1 cellular context compared by ENCODE assay signal in the genomic region with DNA sequence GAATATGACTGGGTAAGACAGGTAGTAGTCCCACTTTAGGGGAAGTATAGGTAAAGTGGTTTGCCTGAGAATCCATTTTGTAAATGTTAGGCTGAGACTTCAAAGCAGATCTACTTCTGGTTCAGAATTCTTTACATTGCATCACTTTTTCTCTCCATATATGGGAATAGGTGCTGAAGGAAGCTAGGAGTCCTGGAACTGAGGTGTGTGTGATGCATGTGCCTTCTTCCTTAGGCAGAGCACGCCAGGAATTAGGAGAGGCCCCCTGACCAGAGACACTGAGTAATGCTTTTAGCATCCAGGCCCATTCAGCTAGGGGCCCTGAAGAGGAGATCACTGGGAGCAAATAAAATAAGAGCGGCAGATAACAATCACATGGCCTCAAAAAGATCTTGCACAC.
A peak's percentile ranks its signal among the peaks of the same experiment; 100 is the strongest.
TF ChIP-seq lines count a peak whose summit lies in the region.

No MANE protein-coding gene starts in this region.

TF ChIP-seq in H1, 55 proteins besides CTCF, POLR2A, EP300 and RAD21:
- TF ChIP-seq CEBPB (IDR thresholded peaks at IDR 0.05; ENCODE audit: low read depth, low read length), result peak; percentile 44; the same call in 1 of the 2 replicates
- no peak for TF ChIP-seq KDM4A (IDR thresholded peaks at IDR 0.05; ENCODE audit: low read depth, low read length, severe bottlenecking)
- TF ChIP-seq, protein P1, sequence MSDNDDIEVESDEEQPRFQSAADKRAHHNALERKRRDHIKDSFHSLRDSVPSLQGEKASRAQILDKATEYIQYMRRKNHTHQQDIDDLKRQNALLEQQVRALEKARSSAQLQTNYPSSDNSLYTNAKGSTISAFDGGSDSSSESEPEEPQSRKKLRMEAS (IDR thresholded peaks at IDR 0.05), result no peak
- peak; percentile 82 for TF ChIP-seq SRF (IDR thresholded peaks at IDR 0.05; ENCODE audit: low read depth, low read length)
